13 cellular contexts compared by ENCODE assay signal in genomic region chr13:99265162-99265822, GRCh38. TPM values are rescaled to one million over a fixed set of nuclear protein-coding genes. Genes with fewer than 3 reads are reported as not detected.
DNase-seq lines count a peak whose midpoint lies in the region; ATAC-seq lines count a peak whose summit lies in the region.
"Had no signal": no experiment of that assay in that cellular context is flagged by ENCODE, and none has a peak within 500 bp of the region (broad histone marks: within the 10 kb centered on the region; RNA-seq: fewer than 3 reads in every experiment).

No MANE protein-coding gene starts in this region.

- peak overlapping the region; percentile 14 for H3K27ac Mint-ChIP-seq in T-helper 2 cell treated with Interferon-gamma antibody and Interleukin-4, amounts not matched to agents 5 μg/mL and 100 μg/mL, for 36 hours
- H3K27ac Mint-ChIP-seq in stimulated activated effector memory CD8-positive, alpha-beta T cell treated with anti-CD3 and anti-CD28 coated beads, Interleukin-12 subunit alpha, Interleukin-12 subunit beta, amount 100 ng/mL, for 72 hours: no peak overlapping the region

- H3K4me1 ChIP-seq in ectodermal cell (ENCODE audit: control insufficient read depth, insufficient read depth, low read length): no peaks in the 10 kb centered on the region

- H3K36me3 Mint-ChIP-seq in T-helper 2 cell treated with Interferon-gamma antibody and Interleukin-4, amounts not matched to agents 5 μg/mL and 100 μg/mL, for 36 hours (ENCODE audit: low read depth): peaks cover 16% of the 10 kb centered on the region
- peaks cover 37% of the 10 kb centered on the region for H3K36me3 Mint-ChIP-seq in stimulated activated effector memory CD8-positive, alpha-beta T cell treated with anti-CD3 and anti-CD28 coated beads, Interleukin-12 subunit alpha, Interleukin-12 subunit beta, amount 100 ng/mL, for 72 hours

- peaks cover 43% of the 10 kb centered on the region for H3K4me1 Mint-ChIP-seq in T-helper 2 cell treated with Interferon-gamma antibody and Interleukin-4, amounts not matched to agents 5 μg/mL and 100 μg/mL, for 36 hours (ENCODE audit: low read depth)
- H3K4me1 Mint-ChIP-seq in stimulated activated effector memory CD8-positive, alpha-beta T cell treated with anti-CD3 and anti-CD28 coated beads, Interleukin-12 subunit alpha, Interleukin-12 subunit beta, amount 100 ng/mL, for 72 hours: peaks cover 45% of the 10 kb centered on the region

- no peaks in the 10 kb centered on the region for H3K27me3 Mint-ChIP-seq in T-helper 2 cell treated with Interferon-gamma antibody and Interleukin-4, amounts not matched to agents 5 μg/mL and 100 μg/mL, for 36 hours (ENCODE audit: low read depth)

- H3K36me3 ChIP-seq in ectodermal cell (ENCODE audit: control insufficient read depth, insufficient read depth, low read length): no peaks in the 10 kb centered on the region
- H3K36me3 ChIP-seq: left lung had no signal

- H3K27ac ChIP-seq in ectodermal cell (ENCODE audit: insufficient read depth, low read depth, low read length, poor library complexity, severe bottlenecking): peak overlapping the region; percentile 40
- H3K27ac ChIP-seq: KMS-11 had no signal

- DNase-seq in activated CD8-positive, alpha-beta memory T cell treated with anti-CD3 and anti-CD28 coated beads for 24 hours: peak; percentile 70
- DNase-seq in activated CD8-positive, alpha-beta memory T cell treated with anti-CD3 and anti-CD28 coated beads, Interleukin-2, amount 50 U/mL, for 4 hours: no peak
- peak; percentile 42 for DNase-seq in T-helper 2 cell treated with Interferon-gamma antibody and Interleukin-4, amounts not matched to agents 5 μg/mL and 100 μg/mL, for 36 hours (ENCODE audit: low spot score)
- no peak for DNase-seq in stimulated activated effector memory CD8-positive, alpha-beta T cell treated with anti-CD3 and anti-CD28 coated beads, Interleukin-12 subunit alpha, Interleukin-12 subunit beta, amount 100 ng/mL, for 72 hours (ENCODE audit: low spot score in 2 of 2)
- no peak for DNase-seq in NK-92 treated with Interleukin-12 subunit alpha and Interleukin-12 subunit beta, amount 100 ng/mL, for 24 hours (lab: John Stamatoyannopoulos, UW)
- DNase-seq in left lobe of liver (ENCODE audit: low spot score) (no peak), anterior cingulate cortex (lab: John Stamatoyannopoulos, UW) (no peak)
- DNase-seq: heart right ventricle, left lung had no signal

- H3K27me3 ChIP-seq in ectodermal cell (ENCODE audit: control insufficient read depth, insufficient read depth, low read length, poor library complexity, severe bottlenecking): no peaks in the 10 kb centered on the region
- H3K27me3 ChIP-seq: heart right ventricle, left lung, neutrophil had no signal

- no peak overlapping the region for H3K4me3 ChIP-seq in ectodermal cell (ENCODE audit: insufficient read depth, low read depth, low read length)
- H3K4me3 ChIP-seq: heart right ventricle, left lung, skin epidermis had no signal

- ATAC-seq in stimulated activated effector memory CD8-positive, alpha-beta T cell treated with anti-CD3 and anti-CD28 coated beads, Interleukin-12 subunit alpha, Interleukin-12 subunit beta, amount 100 ng/mL, for 72 hours: peak; percentile 88
- ATAC-seq in left lobe of liver: no peak

- WGBS in ectodermal cell, 2 experiments: 89 to 91% methylated on average over 9 of the region's 9 CpGs

- no peaks in the 10 kb centered on the region for H3K9me3 Mint-ChIP-seq in T-helper 2 cell treated with Interferon-gamma antibody and Interleukin-4, amounts not matched to agents 5 μg/mL and 100 μg/mL, for 36 hours
- no peaks in the 10 kb centered on the region for H3K9me3 Mint-ChIP-seq in stimulated activated effector memory CD8-positive, alpha-beta T cell treated with anti-CD3 and anti-CD28 coated beads, Interleukin-12 subunit alpha, Interleukin-12 subunit beta, amount 100 ng/mL, for 72 hours

- peak overlapping the region; percentile 0 for H3K4me3 Mint-ChIP-seq in T-helper 2 cell treated with Interferon-gamma antibody and Interleukin-4, amounts not matched to agents 5 μg/mL and 100 μg/mL, for 36 hours
- H3K4me3 Mint-ChIP-seq in stimulated activated effector memory CD8-positive, alpha-beta T cell treated with anti-CD3 and anti-CD28 coated beads, Interleukin-12 subunit alpha, Interleukin-12 subunit beta, amount 100 ng/mL, for 72 hours: no peak overlapping the region

- H3K9me3 ChIP-seq in ectodermal cell (ENCODE audit: control insufficient read depth, low read length): no peaks in the 10 kb centered on the region
- H3K9me3 ChIP-seq: heart right ventricle, left lung, neutrophil had no signal

RNA-seq across cellular contexts. Expression of gene GPR18, which starts 7.1 kb away (rescaled TPM):
- polyA plus RNA-seq in ectodermal cell (2013, experiment 1 of 4): not detected
- not detected for polyA plus RNA-seq in ectodermal cell (2013, experiment 2 of 4)
- not detected for polyA plus RNA-seq in ectodermal cell (2013, experiment 3 of 4)
- polyA plus RNA-seq in ectodermal cell (2013, experiment 4 of 4): not detected
- total RNA-seq in left lobe of liver: 0.15 TPM
- polyA plus RNA-seq: heart right ventricle had no signal

RNA-seq across cellular contexts. Expression of gene GPR183, which starts 41.9 kb away (rescaled TPM):
- polyA plus RNA-seq in ectodermal cell (2013, experiment 1 of 4): not detected
- polyA plus RNA-seq in ectodermal cell (2013, experiment 2 of 4): not detected
- polyA plus RNA-seq in ectodermal cell (2013, experiment 3 of 4): not detected
- not detected for polyA plus RNA-seq in ectodermal cell (2013, experiment 4 of 4)
- 0.70 TPM for total RNA-seq in left lobe of liver

Comparison
In these comparisons a context has a peak if more than half of its experiments do, and no peak if none do; other contexts are left out.
1. DNase-seq: peak in activated CD8-positive, alpha-beta memory T cell treated with anti-CD3 and anti-CD28 coated beads for 24 hours (single experiment) and T-helper 2 cell treated with Interferon-gamma antibody and Interleukin-4, amounts not matched to agents 5 μg/mL and 100 μg/mL, for 36 hours (single experiment); none in activated CD8-positive, alpha-beta memory T cell treated with anti-CD3 and anti-CD28 coated beads, Interleukin-2, amount 50 U/mL, for 4 hours (single experiment), stimulated activated effector memory CD8-positive, alpha-beta T cell treated with anti-CD3 and anti-CD28 coated beads, Interleukin-12 subunit alpha, Interleukin-12 subunit beta, amount 100 ng/mL, for 72 hours (0 of 2), NK-92 treated with Interleukin-12 subunit alpha and Interleukin-12 subunit beta, amount 100 ng/mL, for 24 hours (single experiment), left lobe of liver (single experiment) and anterior cingulate cortex (0 of 58).